2 cellular contexts compared by ENCODE assay signal in genomic region chr1:229907884-229908633, GRCh38.
TF ChIP-seq lines count a peak whose summit lies in the region.

No MANE protein-coding gene starts in this region.

TF ChIP-seq in HEK293, 187 proteins besides CTCF, POLR2A, EP300 and RAD21 (continued from another document):
- 0 out of 2 replicates have a peak, but pooled peaks have one; percentile 58 for TF ChIP-seq KLF17 (tag by site-specific recombination; IDR thresholded peaks at IDR 0.05)

TF ChIP-seq in neural cell, 6 proteins besides CTCF, POLR2A, EP300 and RAD21:
- peak; percentile 19 for TF ChIP-seq REST (IDR thresholded peaks at IDR 0.05; ENCODE audit: borderline replicate concordance)
- TF ChIP-seq SMC3 (conservative IDR thresholded peaks at IDR 0.05; ENCODE audit: poor library complexity) = no peak
- TF ChIP-seq POLR2AphosphoS5 (IDR thresholded peaks at IDR 0.05) = peak; percentile 58
